In genomic region chr6:14022673-14023072, GRCh38 we compare ENCODE assay signal across 25 cellular contexts.
A peak's percentile ranks its signal among the peaks of the same experiment; 100 is the strongest.
DNase-seq lines count a peak whose midpoint lies in the region; ATAC-seq, FAIRE-seq and TF ChIP-seq lines count a peak whose summit lies in the region.
"Had no signal": no experiment of that assay in that cellular context is flagged by ENCODE, and none has a peak within 500 bp of the region (broad histone marks: within the 10 kb centered on the region; RNA-seq: fewer than 3 reads in every experiment).

No MANE protein-coding gene starts in this region.

- H3K27ac ChIP-seq in IMR-90 (ENCODE audit: insufficient read depth, low read length) (no peak overlapping the region), PC-9 (no peak overlapping the region)
- H3K27ac ChIP-seq: BLaER1 had no signal

- no peak overlapping the region for H3K4ac ChIP-seq in IMR-90 (ENCODE audit: low read depth, low read length)

- H4K20me1 ChIP-seq in IMR-90 (ENCODE audit: insufficient read depth, low read length) (no peaks in the 10 kb centered on the region), PC-9 (ENCODE audit: insufficient read depth) (no peaks in the 10 kb centered on the region)
- H4K20me1 ChIP-seq: BLaER1 had no signal

- H3K23ac ChIP-seq in IMR-90 (ENCODE audit: low read depth, low read length), result no peak overlapping the region

- no peaks in the 10 kb centered on the region for H3F3A ChIP-seq in PC-9 (ENCODE audit: insufficient read depth, low read depth)

- H2BK120ac ChIP-seq in IMR-90 (ENCODE audit: low read depth, low read length), result peak overlapping the region; percentile 74; the same call in 1 of the 2 replicates

- POLR2A ChIA-PET in IMR-90 (lab: Charles Lee; ENCODE audit: unreplicated experiment), result no interaction called here
- POLR2A ChIA-PET in PC-9 (lab: Charles Lee; ENCODE audit: unreplicated experiment), result no interaction called here

- CTCF ChIA-PET in IMR-90 (lab: Yijun Ruan, JAX) (interaction anchor here (0.6 kb wide), 1 partner anchor 17 kb away, joined by 3 read pairs; no protein-coding TSS in a partner anchor), PC-9 (lab: Charles Lee) (no interaction called here)

- no peak for TF ChIP-seq CTCF in IMR-90 (conservative IDR thresholded peaks at IDR 0.05; ENCODE audit: low read depth, low read length)
- TF ChIP-seq CTCF in bronchial epithelial cell (IDR thresholded peaks at IDR 0.05; ENCODE audit: insufficient read depth, low read length, severe bottlenecking), result no peak
- TF ChIP-seq CTCF in PC-9 (conservative IDR thresholded peaks at IDR 0.05), result no peak
- no peak for TF ChIP-seq CTCF in chondrocyte (IDR thresholded peaks at IDR 0.05)

- H4K5ac ChIP-seq in IMR-90 (ENCODE audit: low read depth, low read length), result no peak overlapping the region

- peaks cover 13% of the 10 kb centered on the region for H3K9me1 ChIP-seq in IMR-90 (ENCODE audit: insufficient read depth, low read length)

- H3K9me3 ChIP-seq in IMR-90 (ENCODE audit: control insufficient read depth, insufficient read depth, low read length) (0 out of 2 replicates have a peak, but pooled peaks cover 2% of the 10 kb centered on the region), PC-9 (ENCODE audit: insufficient read depth, low read depth) (no peaks in the 10 kb centered on the region; the same call in 1 of the 2 replicates)
- H3K9me3 ChIP-seq: BE2C had no signal

- H2BK20ac ChIP-seq in IMR-90 (ENCODE audit: low read depth, low read length), result peak overlapping the region; percentile 25; the same call in 1 of the 2 replicates

- H2AK9ac ChIP-seq in IMR-90 (replicated peaks; ENCODE audit: low read depth, low read length, poor library complexity), result no peak overlapping the region

- H4K8ac ChIP-seq in IMR-90 (ENCODE audit: low read depth in 2 of 2, low read length in 2 of 2), result no peak overlapping the region

- intact Hi-C loops in IMR-90 (cut with micrococcal nuclease), result no loop called here
- intact Hi-C loops in PC-9 (cut with micrococcal nuclease; ENCODE audit: unreplicated experiment), result no loop called here

- H3K9ac ChIP-seq in IMR-90 (ENCODE audit: low read depth, low read length), result no peak overlapping the region
- H3K9ac ChIP-seq: BLaER1 had no signal

- no peak overlapping the region for H3K27ac Mint-ChIP-seq in chondrocyte (ENCODE audit: unreplicated experiment)
- H3K27ac Mint-ChIP-seq: CD14-positive monocyte; CD4-positive, alpha-beta memory T cell; CD4-positive, CD25-positive, alpha-beta regulatory T cell; CD8-positive, alpha-beta memory T cell had no signal

- peaks cover 7% of the 10 kb centered on the region for H3K4me1 ChIP-seq in IMR-90 (ENCODE audit: control insufficient read depth, insufficient read depth, low read length)
- H3K4me1 ChIP-seq in PC-9 (replicated peaks; ENCODE audit: insufficient read depth), result peaks cover 10% of the 10 kb centered on the region
- H3K4me1 ChIP-seq: BE2C had no signal

- H2BK5ac ChIP-seq in IMR-90 (ENCODE audit: low read depth, low read length, poor library complexity, severe bottlenecking), result no peak overlapping the region

- no peaks in the 10 kb centered on the region for H3K36me3 Mint-ChIP-seq in chondrocyte (ENCODE audit: low read depth)
- H3K36me3 Mint-ChIP-seq: CD14-positive monocyte; CD4-positive, alpha-beta memory T cell; CD4-positive, CD25-positive, alpha-beta regulatory T cell; CD8-positive, alpha-beta memory T cell had no signal

- H3K14ac ChIP-seq in IMR-90 (replicated peaks; ENCODE audit: low read depth, low read length), result no peak overlapping the region

- H3K79me1 ChIP-seq in IMR-90 (ENCODE audit: low read depth in 1 of 2, low read length in 2 of 2), result no peaks in the 10 kb centered on the region

- dilution Hi-C loops in IMR-90 (cut with HindIII; ENCODE audit: low sequenced_read_pairs, unreplicated experiment), result no loop called here

- BruUV-seq in IMR-90 (replicated peaks; lab: Mats Ljungman, UMichigan), result no TSS peak
- BruUV-seq in PC-9 (replicated peaks; lab: Mats Ljungman, UMichigan), result no TSS peak

- peak overlapping the region; percentile 49; the same call in 1 of the 3 replicates for H2BK15ac ChIP-seq in IMR-90 (ENCODE audit: low read depth, low read length)

- H2AFZ ChIP-seq in IMR-90 (replicated peaks; ENCODE audit: low read length, poor library complexity) (no peak overlapping the region), PC-9 (no peak overlapping the region)

- DNase-seq in IMR-90 (no peak), bronchial epithelial cell (ENCODE audit: low read depth) (no peak), T-helper 1 cell (no peak), PC-9 (no peak), chondrocyte (ENCODE audit: low spot score) (no peak)
- DNase-seq: 8988T; ACHN; BE2C; C1 segment of cervical spinal cord; CD4-positive, alpha-beta memory T cell; CD4-positive, CD25-positive, alpha-beta regulatory T cell; CD8-positive, alpha-beta memory T cell; COR-L47; DMS 273 treated with DMSO at 0.1 percent for 48 hours; DMS153; DMS53; DMS79; DND-41; EL; GDM1 had no signal

- in situ Hi-C loops in IMR-90 (cut with MboI; ENCODE audit: low sequenced_read_pairs), result no loop called here

- H3K56ac ChIP-seq in IMR-90 (ENCODE audit: extremely low read depth, insufficient read depth, low read length), result no peak overlapping the region

- no peaks in the 10 kb centered on the region for H3K9me2 ChIP-seq in PC-9 (ENCODE audit: insufficient read depth)

- no peak overlapping the region for H3K4me3 Mint-ChIP-seq in chondrocyte (ENCODE audit: unreplicated experiment)
- H3K4me3 Mint-ChIP-seq: CD14-positive monocyte; CD4-positive, alpha-beta memory T cell; CD4-positive, CD25-positive, alpha-beta regulatory T cell; CD8-positive, alpha-beta memory T cell had no signal

- no peak for TF ChIP-seq POLR2A in IMR-90 (IDR thresholded peaks at IDR 0.05; ENCODE audit: low read depth, low read length)

- FAIRE-seq in bronchial epithelial cell (lab: Jason Lieb, UNC), result peak; percentile 80
- FAIRE-seq: A204.1, GM12878, GM18507 had no signal

- no CpG with 5 or more reads among the region's 5 CpGs for WGBS in IMR-90 (ENCODE audit: extremely low coverage in 2 of 2, insufficient read length in 1 of 2), 2 experiments

- peak overlapping the region; percentile 33; the same call in 1 of the 2 replicates for H2AK5ac ChIP-seq in IMR-90 (ENCODE audit: low read depth, low read length)

- peaks cover 16% of the 10 kb centered on the region for H3K4me1 Mint-ChIP-seq in chondrocyte (ENCODE audit: low read depth)
- H3K4me1 Mint-ChIP-seq: CD4-positive, alpha-beta memory T cell; CD4-positive, CD25-positive, alpha-beta regulatory T cell; CD8-positive, alpha-beta memory T cell had no signal

- H3K79me2 ChIP-seq in PC-9 (ENCODE audit: low read depth), result no peaks in the 10 kb centered on the region

- H3K36me3 ChIP-seq in IMR-90 (ENCODE audit: control insufficient read depth, insufficient read depth, low read length) (no peaks in the 10 kb centered on the region), bronchial epithelial cell (ENCODE audit: control insufficient read depth, insufficient read depth, low read length) (no peaks in the 10 kb centered on the region), PC-9 (ENCODE audit: low read depth) (no peaks in the 10 kb centered on the region)
- H3K36me3 ChIP-seq: BE2C, BLaER1 had no signal

- peaks cover 4% of the 10 kb centered on the region for H3K9me3 Mint-ChIP-seq in chondrocyte (ENCODE audit: low read depth)
- H3K9me3 Mint-ChIP-seq: CD4-positive, alpha-beta memory T cell; CD8-positive, alpha-beta memory T cell had no signal

- H3K18ac ChIP-seq in IMR-90 (ENCODE audit: low read depth, low read length), result no peak overlapping the region

- no peaks in the 10 kb centered on the region; the same call in 1 of the 2 replicates for H3K27me3 ChIP-seq in IMR-90 (ENCODE audit: control insufficient read depth, insufficient read depth, low read length)
- no peaks in the 10 kb centered on the region for H3K27me3 ChIP-seq in bronchial epithelial cell (ENCODE audit: control insufficient read depth, insufficient read depth, low read length)
- no peaks in the 10 kb centered on the region for H3K27me3 ChIP-seq in PC-9 (ENCODE audit: insufficient read depth, low read depth)
- H3K27me3 ChIP-seq: BE2C, BLaER1 had no signal

- H4K91ac ChIP-seq in IMR-90 (ENCODE audit: insufficient read depth, low read depth, low read length), result no peak overlapping the region; the same call in 1 of the 2 replicates

- TF ChIP-seq RAD21 in IMR-90 (IDR thresholded peaks at IDR 0.05; ENCODE audit: low read length), result no peak

- no peaks in the 10 kb centered on the region for H3K27me3 Mint-ChIP-seq in chondrocyte (ENCODE audit: low read depth)

- H3K4me2 ChIP-seq in IMR-90 (ENCODE audit: low read depth, low read length) (no peak overlapping the region), PC-9 (no peak overlapping the region)

- no peak overlapping the region for H3K4me3 ChIP-seq in IMR-90 (ENCODE audit: insufficient read depth, low read depth, low read length)
- H3K4me3 ChIP-seq in bronchial epithelial cell (ENCODE audit: low read depth, low read length), result no peak overlapping the region
- H3K4me3 ChIP-seq in PC-9, result no peak overlapping the region
- H3K4me3 ChIP-seq: BLaER1, GM12878 had no signal

- ATAC-seq in IMR-90 (ENCODE audit: low read depth), result no peak
- ATAC-seq: GM12878 had no signal

TF ChIP-seq in IMR-90, 13 proteins besides CTCF, POLR2A, EP300 and RAD21 (continues in another document):
- TF ChIP-seq BHLHE40 (IDR thresholded peaks at IDR 0.05; ENCODE audit: low read depth, low read length) (no peak), USF2 (IDR thresholded peaks at IDR 0.05; ENCODE audit: low read depth, low read length) (no peak), NFE2L2 (IDR thresholded peaks at IDR 0.05; ENCODE audit: low read depth, low read length) (no peak), CHD1 (IDR thresholded peaks at IDR 0.05; ENCODE audit: low read depth, low read length) (no peak), ELK1 (IDR thresholded peaks at IDR 0.05; ENCODE audit: borderline replicate concordance, low read depth, low read length) (no peak), MAZ (IDR thresholded peaks at IDR 0.05; ENCODE audit: borderline replicate concordance, low read depth, low read length) (no peak), FOS (IDR thresholded peaks at IDR 0.05; ENCODE audit: low read depth, low read length) (no peak)
